ENCODE assay signal across 14 cellular contexts in genomic region chr11:112751312-112751711, GRCh38.
DNase-seq lines count a peak whose midpoint lies in the region; ATAC-seq and TF ChIP-seq lines count a peak whose summit lies in the region.
"Had no signal": no experiment of that assay in that cellular context is flagged by ENCODE, and none has a peak within 500 bp of the region (broad histone marks: within the 10 kb centered on the region; RNA-seq: fewer than 3 reads in every experiment).

No MANE protein-coding gene starts in this region.

- POLR2A ChIA-PET in HEK293 (lab: Yijun Ruan, JAX) = no interaction called here
- POLR2A ChIA-PET in CD8-positive, alpha-beta T cell (lab: Charles Lee) = no interaction called here

- H3K4me1 Mint-ChIP-seq in activated T-helper 1 cell treated with anti-CD3 and anti-CD28 coated beads, Interleukin-12 subunit alpha, Interleukin-12 subunit beta, Interleukin-2, Interleukin-4 antibody, amounts not matched to agents 30 ng/mL and 10 ng/mL and 1 ng/mL, durations not matched to agents 14 hours and 24 hours and 36 hours (ENCODE audit: low read depth) = peaks cover 2% of the 10 kb centered on the region
- H3K4me1 Mint-ChIP-seq in CD8-positive, alpha-beta T cell (ENCODE audit: low read depth) = no peaks in the 10 kb centered on the region

- no peaks in the 10 kb centered on the region for H3K9me3 Mint-ChIP-seq in activated T-helper 1 cell treated with anti-CD3 and anti-CD28 coated beads, Interleukin-12 subunit alpha, Interleukin-12 subunit beta, Interleukin-2, Interleukin-4 antibody, amounts not matched to agents 30 ng/mL and 10 ng/mL and 1 ng/mL, durations not matched to agents 14 hours and 24 hours and 36 hours
- H3K9me3 Mint-ChIP-seq in CD8-positive, alpha-beta T cell = no peaks in the 10 kb centered on the region

- no peaks in the 10 kb centered on the region for H3K36me3 Mint-ChIP-seq in activated T-helper 1 cell treated with anti-CD3 and anti-CD28 coated beads, Interleukin-12 subunit alpha, Interleukin-12 subunit beta, Interleukin-2, Interleukin-4 antibody, amounts not matched to agents 30 ng/mL and 10 ng/mL and 1 ng/mL, durations not matched to agents 14 hours and 24 hours and 36 hours (ENCODE audit: low read depth)
- no peaks in the 10 kb centered on the region for H3K36me3 Mint-ChIP-seq in CD8-positive, alpha-beta T cell

- peaks cover 5% of the 10 kb centered on the region for H3K27me3 Mint-ChIP-seq in activated T-helper 1 cell treated with anti-CD3 and anti-CD28 coated beads, Interleukin-12 subunit alpha, Interleukin-12 subunit beta, Interleukin-2, Interleukin-4 antibody, amounts not matched to agents 30 ng/mL and 10 ng/mL and 1 ng/mL, durations not matched to agents 14 hours and 24 hours and 36 hours (ENCODE audit: insufficient read depth)
- peaks cover 4% of the 10 kb centered on the region for H3K27me3 Mint-ChIP-seq in CD8-positive, alpha-beta T cell (ENCODE audit: low read depth)

- no peak for TF ChIP-seq CTCF in HEK293 (tag by site-specific recombination; IDR thresholded peaks at IDR 0.05)
- TF ChIP-seq CTCF in CD8-positive, alpha-beta T cell (IDR thresholded peaks at IDR 0.05) = no peak

- CTCF ChIA-PET in HEK293 (lab: Yijun Ruan, JAX) = interaction anchor here (1.4 kb wide), 1 partner anchor 163 kb away, joined by 3 read pairs; no protein-coding TSS in a partner anchor
- CTCF ChIA-PET in CD8-positive, alpha-beta T cell (lab: Charles Lee) = no interaction called here

- no peak for ATAC-seq in CD8-positive, alpha-beta T cell

- H3K27me3 ChIP-seq in CD8-positive, alpha-beta T cell (ENCODE audit: insufficient read depth, low read length) = no peaks in the 10 kb centered on the region
- H3K27me3 ChIP-seq: BLaER1, MG63 had no signal

- no peaks in the 10 kb centered on the region for H3K4me1 ChIP-seq in HEK293 (ENCODE audit: control insufficient read depth, insufficient read depth, low read length)
- H3K4me1 ChIP-seq in CD8-positive, alpha-beta T cell (ENCODE audit: insufficient read depth, low read length) = no peaks in the 10 kb centered on the region

- no peak overlapping the region for H3K4me3 ChIP-seq in HEK293 (ENCODE audit: low read depth, low read length)
- H3K4me3 ChIP-seq in CD8-positive, alpha-beta T cell (ENCODE audit: low read depth, low read length) = no peak overlapping the region
- H3K4me3 ChIP-seq: BLaER1, MG63 had no signal

- H3K27ac ChIP-seq in HEK293 (ENCODE audit: extremely low read depth, low read depth, low read length) (no peak overlapping the region), cingulate gyrus (ENCODE audit: low read depth, low read length) (peak overlapping the region; percentile 56)
- no peak overlapping the region for H3K27ac ChIP-seq in CD8-positive, alpha-beta T cell (ENCODE audit: low read depth, low read length)
- H3K27ac ChIP-seq: 22Rv1, BLaER1, RWPE1 had no signal

- H3K27ac Mint-ChIP-seq in activated T-helper 1 cell treated with anti-CD3 and anti-CD28 coated beads, Interleukin-12 subunit alpha, Interleukin-12 subunit beta, Interleukin-2, Interleukin-4 antibody, amounts not matched to agents 30 ng/mL and 10 ng/mL and 1 ng/mL, durations not matched to agents 14 hours and 24 hours and 36 hours = no peak overlapping the region
- H3K27ac Mint-ChIP-seq in CD8-positive, alpha-beta T cell = no peak overlapping the region

- H3K36me3 ChIP-seq in HEK293 (ENCODE audit: control insufficient read depth in 2 of 2, insufficient read depth in 1 of 2, low read length in 2 of 2) = no peaks in the 10 kb centered on the region
- no peaks in the 10 kb centered on the region for H3K36me3 ChIP-seq in CD8-positive, alpha-beta T cell (ENCODE audit: insufficient read depth, low read length)
- H3K36me3 ChIP-seq: BLaER1, MG63 had no signal

- intact Hi-C loops in activated T-helper 1 cell treated with anti-CD3 and anti-CD28 coated beads, Interleukin-12 subunit alpha, Interleukin-12 subunit beta, Interleukin-2, Interleukin-4 antibody, amounts not matched to agents 30 ng/mL and 10 ng/mL and 1 ng/mL, durations not matched to agents 14 hours and 24 hours and 36 hours (cut with micrococcal nuclease) = no loop called here
- intact Hi-C loops in CD8-positive, alpha-beta T cell (cut with DNase I, micrococcal nuclease) = no loop called here

- DNase-seq in DMS 273 (lab: John Stamatoyannopoulos, UW; ENCODE audit: unreplicated experiment) (peak; percentile 11), DMS 273 treated with DMSO at 0.1 percent for 48 hours (lab: John Stamatoyannopoulos, UW) (no peak), left kidney (ENCODE audit: low read depth, low spot score) (peak; percentile 60), germinal center (ENCODE audit: low spot score) (no peak)
- no peak for DNase-seq in activated T-helper 1 cell treated with anti-CD3 and anti-CD28 coated beads, Interleukin-12 subunit alpha, Interleukin-12 subunit beta, Interleukin-2, Interleukin-4 antibody, amounts not matched to agents 30 ng/mL and 10 ng/mL and 1 ng/mL, durations not matched to agents 14 hours and 24 hours and 36 hours (ENCODE audit: low spot score)
- DNase-seq in CD8-positive, alpha-beta T cell = no peak
- DNase-seq: MG63, NCI-H2029, OCI-M1 had no signal

- no peak overlapping the region for H3K4me3 Mint-ChIP-seq in activated T-helper 1 cell treated with anti-CD3 and anti-CD28 coated beads, Interleukin-12 subunit alpha, Interleukin-12 subunit beta, Interleukin-2, Interleukin-4 antibody, amounts not matched to agents 30 ng/mL and 10 ng/mL and 1 ng/mL, durations not matched to agents 14 hours and 24 hours and 36 hours
- H3K4me3 Mint-ChIP-seq in CD8-positive, alpha-beta T cell = no peak overlapping the region

- no peaks in the 10 kb centered on the region for H3K9me3 ChIP-seq in HEK293 (ENCODE audit: control insufficient read depth, insufficient read depth, low read depth, low read length)
- H3K9me3 ChIP-seq in CD8-positive, alpha-beta T cell (ENCODE audit: low read length) = no peaks in the 10 kb centered on the region
- H3K9me3 ChIP-seq: BLaER1, MG63 had no signal

TF ChIP-seq in HEK293, 187 proteins besides CTCF, POLR2A, EP300 and RAD21:
- TF ChIP-seq ZNF529 (tag by site-specific recombination; IDR thresholded peaks at IDR 0.05; ENCODE audit: insufficient replicate concordance) (no peak), ZIC2 (tag by site-specific recombination; IDR thresholded peaks at IDR 0.05) (peak; percentile 52)

Comparison
In these comparisons a context has a peak if more than half of its experiments do, and no peak if none do; other contexts are left out.
1. DNase-seq: peak in DMS 273 (single experiment) and left kidney (single experiment); none in DMS 273 treated with DMSO at 0.1 percent for 48 hours (single experiment), activated T-helper 1 cell treated with anti-CD3 and anti-CD28 coated beads, Interleukin-12 subunit alpha, Interleukin-12 subunit beta, Interleukin-2, Interleukin-4 antibody, amounts not matched to agents 30 ng/mL and 10 ng/mL and 1 ng/mL, durations not matched to agents 14 hours and 24 hours and 36 hours (single experiment), germinal center (single experiment) and CD8-positive, alpha-beta T cell (0 of 7).